In the genomic region with DNA sequence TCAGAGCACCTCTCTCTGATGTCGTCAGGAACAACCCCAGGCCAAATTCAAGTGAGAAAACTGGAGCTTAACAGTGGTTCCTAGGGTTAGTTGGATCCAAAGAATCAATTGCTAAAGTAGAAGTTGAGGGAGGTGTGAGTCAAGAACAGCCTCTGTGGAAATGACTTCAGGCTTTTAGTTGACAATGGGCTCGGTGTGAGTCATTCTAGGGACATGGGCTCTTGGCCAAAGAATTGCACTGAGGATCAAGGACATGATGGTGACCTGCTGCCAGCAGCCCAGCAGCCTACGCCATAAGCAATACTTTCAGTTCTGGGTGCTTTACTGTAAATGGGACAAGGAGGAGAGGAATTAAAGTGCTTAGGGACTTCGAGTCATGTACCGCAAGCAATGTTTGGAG, we compare ENCODE assay signal across 10 cellular contexts. TPM values are rescaled to one million over a fixed set of nuclear protein-coding genes. Genes with fewer than 3 reads are reported as not detected.
DNase-seq lines count a peak whose midpoint lies in the region; ATAC-seq and TF ChIP-seq lines count a peak whose summit lies in the region.
"Had no signal": no experiment of that assay in that cellular context is flagged by ENCODE, and none has a peak within 500 bp of the region (broad histone marks: within the 10 kb centered on the region; RNA-seq: fewer than 3 reads in every experiment).

No MANE protein-coding gene starts in this region.

- DNase-seq in DND-41 (no peak), RPMI8226 (peak; percentile 41), fibroblast of peridontal ligament (ENCODE audit: extremely low read depth) (peak; percentile 57), pons (ENCODE audit: low spot score) (peak; percentile 26), esophagus muscularis mucosa (ENCODE audit: extremely low spot score) (no peak), foreskin melanocyte (no peak), HAP-1 (ENCODE audit: low spot score in 2 of 2) (no peak)
- no peak for DNase-seq in activated CD4-positive, alpha-beta memory T cell treated with anti-CD3 and anti-CD28 coated beads for 36 hours
- DNase-seq: COR-L47, endodermal cell had no signal

- H3K4me3 ChIP-seq in DND-41 (ENCODE audit: low read depth in 1 of 2, low read length in 2 of 2) (no peak overlapping the region), esophagus muscularis mucosa (no peak overlapping the region), HAP-1 (no peak overlapping the region)

- no peaks in the 10 kb centered on the region for H3K9me3 ChIP-seq in DND-41 (ENCODE audit: insufficient read depth, low read length, severe bottlenecking)
- no peaks in the 10 kb centered on the region for H3K9me3 ChIP-seq in esophagus muscularis mucosa
- no peaks in the 10 kb centered on the region for H3K9me3 ChIP-seq in HAP-1

- H3K9me3 Mint-ChIP-seq in activated CD4-positive, alpha-beta memory T cell treated with anti-CD3 and anti-CD28 coated beads for 36 hours = no peaks in the 10 kb centered on the region
- H3K9me3 Mint-ChIP-seq: endodermal cell had no signal

- H3K4me3 Mint-ChIP-seq in activated CD4-positive, alpha-beta memory T cell treated with anti-CD3 and anti-CD28 coated beads for 36 hours = no peak overlapping the region
- H3K4me3 Mint-ChIP-seq: endodermal cell had no signal

- H3K9ac ChIP-seq in DND-41 (ENCODE audit: low read depth, low read length) = no peak overlapping the region

- POLR2A ChIA-PET in activated CD4-positive, alpha-beta memory T cell treated with anti-CD3 and anti-CD28 coated beads for 36 hours (lab: Charles Lee) = no interaction called here

- H3K36me3 Mint-ChIP-seq in activated CD4-positive, alpha-beta memory T cell treated with anti-CD3 and anti-CD28 coated beads for 36 hours = no peaks in the 10 kb centered on the region

- H3K27ac ChIP-seq in DND-41 (ENCODE audit: low read length) (no peak overlapping the region), esophagus muscularis mucosa (replicated peaks in 1 of 4) (no peak overlapping the region)

- CTCF ChIA-PET in activated CD4-positive, alpha-beta memory T cell treated with anti-CD3 and anti-CD28 coated beads for 36 hours (lab: Charles Lee) = interaction anchor here (0.7 kb wide), 1 partner anchor 40 kb away, joined by 3 read pairs; no protein-coding TSS in a partner anchor

- H3K4me1 ChIP-seq in DND-41 (ENCODE audit: insufficient read depth, low read length) (no peaks in the 10 kb centered on the region), esophagus muscularis mucosa (peaks cover 0 to 7% (median 2%) of the 10 kb centered on the region in 4 donors), HAP-1 (no peaks in the 10 kb centered on the region)

- ATAC-seq in DND-41 (ENCODE audit: insufficient read depth, low read depth) = no peak

- intact Hi-C loops in esophagus muscularis mucosa (cut with DNase I) = no loop called here
- intact Hi-C loops in activated CD4-positive, alpha-beta memory T cell treated with anti-CD3 and anti-CD28 coated beads for 36 hours (cut with micrococcal nuclease) = no loop called here

- no peaks in the 10 kb centered on the region for H4K20me1 ChIP-seq in DND-41 (ENCODE audit: insufficient read depth, low read length)

- 0 out of 2 replicates have a peak overlapping the region, but pooled peaks have one; percentile 9 for H2AFZ ChIP-seq in DND-41 (ENCODE audit: low read depth, low read length)

- H3K27me3 Mint-ChIP-seq in activated CD4-positive, alpha-beta memory T cell treated with anti-CD3 and anti-CD28 coated beads for 36 hours = peaks cover 2% of the 10 kb centered on the region

- no peaks in the 10 kb centered on the region for H3K4me1 Mint-ChIP-seq in activated CD4-positive, alpha-beta memory T cell treated with anti-CD3 and anti-CD28 coated beads for 36 hours (ENCODE audit: low read depth)
- H3K4me1 Mint-ChIP-seq: endodermal cell had no signal

- H3K79me2 ChIP-seq in DND-41 (ENCODE audit: insufficient read depth, low read length) = no peaks in the 10 kb centered on the region

- no peak for TF ChIP-seq POLR2A in esophagus muscularis mucosa (IDR thresholded peaks at IDR 0.05; ENCODE audit: low read depth)

- TF ChIP-seq EP300 in esophagus muscularis mucosa (IDR thresholded peaks at IDR 0.05) = no peak

- no peak overlapping the region for H3K4me2 ChIP-seq in DND-41 (ENCODE audit: insufficient read depth, low read length)

- no peak for TF ChIP-seq CTCF in DND-41 (IDR thresholded peaks at IDR 0.05; ENCODE audit: borderline replicate concordance, extremely low read depth, low read length, poor library complexity, severe bottlenecking)
- TF ChIP-seq CTCF in esophagus muscularis mucosa (IDR thresholded peaks at IDR 0.05) = no peak

- no peaks in the 10 kb centered on the region for H3K36me3 ChIP-seq in DND-41 (ENCODE audit: insufficient read depth, low read length)
- H3K36me3 ChIP-seq in esophagus muscularis mucosa = no peaks in the 10 kb centered on the region
- no peaks in the 10 kb centered on the region for H3K36me3 ChIP-seq in HAP-1 (replicated peaks)

- WGBS in esophagus muscularis mucosa = 65% methylated on average over 5 of the region's 5 CpGs

- H3K27me3 ChIP-seq in DND-41 (ENCODE audit: insufficient read depth, low read length, poor library complexity) = no peaks in the 10 kb centered on the region
- no peaks in the 10 kb centered on the region for H3K27me3 ChIP-seq in esophagus muscularis mucosa
- no peaks in the 10 kb centered on the region for H3K27me3 ChIP-seq in HAP-1 (ENCODE audit: low read depth)

- H3K27ac Mint-ChIP-seq in activated CD4-positive, alpha-beta memory T cell treated with anti-CD3 and anti-CD28 coated beads for 36 hours = no peak overlapping the region
- H3K27ac Mint-ChIP-seq: endodermal cell had no signal

- in situ Hi-C loops in HAP-1 (cut with MboI; ENCODE audit: low sequenced_read_pairs) = no loop called here

RNA-seq across cellular contexts. Expression of gene SMURF2, which starts 32.1 kb away (rescaled TPM):
- total RNA-seq in esophagus muscularis mucosa = 10 to 100 TPM; 30.5 to 52.7 (median 44.1) TPM
- total RNA-seq in activated CD4-positive, alpha-beta memory T cell treated with anti-CD3 and anti-CD28 coated beads for 36 hours = 10 to 100 TPM; 11.5 to 12.1 TPM

Comparison
In these comparisons a context has a peak if more than half of its experiments do, and no peak if none do; other contexts are left out.
1. DNase-seq: peak in RPMI8226 (single experiment), fibroblast of peridontal ligament (single experiment) and pons (single experiment); none in DND-41 (single experiment), esophagus muscularis mucosa (single experiment), foreskin melanocyte (single experiment), HAP-1 (0 of 2) and activated CD4-positive, alpha-beta memory T cell treated with anti-CD3 and anti-CD28 coated beads for 36 hours (single experiment).